1 cellular context compared by ENCODE assay signal in genomic region chr1:196494766-196495165, GRCh38.
TF ChIP-seq lines count a peak whose summit lies in the region.

No MANE protein-coding gene starts in this region.

TF ChIP-seq in K562, 482 proteins besides CTCF, POLR2A, EP300 and RAD21:
- TF ChIP-seq, protein P1, sequence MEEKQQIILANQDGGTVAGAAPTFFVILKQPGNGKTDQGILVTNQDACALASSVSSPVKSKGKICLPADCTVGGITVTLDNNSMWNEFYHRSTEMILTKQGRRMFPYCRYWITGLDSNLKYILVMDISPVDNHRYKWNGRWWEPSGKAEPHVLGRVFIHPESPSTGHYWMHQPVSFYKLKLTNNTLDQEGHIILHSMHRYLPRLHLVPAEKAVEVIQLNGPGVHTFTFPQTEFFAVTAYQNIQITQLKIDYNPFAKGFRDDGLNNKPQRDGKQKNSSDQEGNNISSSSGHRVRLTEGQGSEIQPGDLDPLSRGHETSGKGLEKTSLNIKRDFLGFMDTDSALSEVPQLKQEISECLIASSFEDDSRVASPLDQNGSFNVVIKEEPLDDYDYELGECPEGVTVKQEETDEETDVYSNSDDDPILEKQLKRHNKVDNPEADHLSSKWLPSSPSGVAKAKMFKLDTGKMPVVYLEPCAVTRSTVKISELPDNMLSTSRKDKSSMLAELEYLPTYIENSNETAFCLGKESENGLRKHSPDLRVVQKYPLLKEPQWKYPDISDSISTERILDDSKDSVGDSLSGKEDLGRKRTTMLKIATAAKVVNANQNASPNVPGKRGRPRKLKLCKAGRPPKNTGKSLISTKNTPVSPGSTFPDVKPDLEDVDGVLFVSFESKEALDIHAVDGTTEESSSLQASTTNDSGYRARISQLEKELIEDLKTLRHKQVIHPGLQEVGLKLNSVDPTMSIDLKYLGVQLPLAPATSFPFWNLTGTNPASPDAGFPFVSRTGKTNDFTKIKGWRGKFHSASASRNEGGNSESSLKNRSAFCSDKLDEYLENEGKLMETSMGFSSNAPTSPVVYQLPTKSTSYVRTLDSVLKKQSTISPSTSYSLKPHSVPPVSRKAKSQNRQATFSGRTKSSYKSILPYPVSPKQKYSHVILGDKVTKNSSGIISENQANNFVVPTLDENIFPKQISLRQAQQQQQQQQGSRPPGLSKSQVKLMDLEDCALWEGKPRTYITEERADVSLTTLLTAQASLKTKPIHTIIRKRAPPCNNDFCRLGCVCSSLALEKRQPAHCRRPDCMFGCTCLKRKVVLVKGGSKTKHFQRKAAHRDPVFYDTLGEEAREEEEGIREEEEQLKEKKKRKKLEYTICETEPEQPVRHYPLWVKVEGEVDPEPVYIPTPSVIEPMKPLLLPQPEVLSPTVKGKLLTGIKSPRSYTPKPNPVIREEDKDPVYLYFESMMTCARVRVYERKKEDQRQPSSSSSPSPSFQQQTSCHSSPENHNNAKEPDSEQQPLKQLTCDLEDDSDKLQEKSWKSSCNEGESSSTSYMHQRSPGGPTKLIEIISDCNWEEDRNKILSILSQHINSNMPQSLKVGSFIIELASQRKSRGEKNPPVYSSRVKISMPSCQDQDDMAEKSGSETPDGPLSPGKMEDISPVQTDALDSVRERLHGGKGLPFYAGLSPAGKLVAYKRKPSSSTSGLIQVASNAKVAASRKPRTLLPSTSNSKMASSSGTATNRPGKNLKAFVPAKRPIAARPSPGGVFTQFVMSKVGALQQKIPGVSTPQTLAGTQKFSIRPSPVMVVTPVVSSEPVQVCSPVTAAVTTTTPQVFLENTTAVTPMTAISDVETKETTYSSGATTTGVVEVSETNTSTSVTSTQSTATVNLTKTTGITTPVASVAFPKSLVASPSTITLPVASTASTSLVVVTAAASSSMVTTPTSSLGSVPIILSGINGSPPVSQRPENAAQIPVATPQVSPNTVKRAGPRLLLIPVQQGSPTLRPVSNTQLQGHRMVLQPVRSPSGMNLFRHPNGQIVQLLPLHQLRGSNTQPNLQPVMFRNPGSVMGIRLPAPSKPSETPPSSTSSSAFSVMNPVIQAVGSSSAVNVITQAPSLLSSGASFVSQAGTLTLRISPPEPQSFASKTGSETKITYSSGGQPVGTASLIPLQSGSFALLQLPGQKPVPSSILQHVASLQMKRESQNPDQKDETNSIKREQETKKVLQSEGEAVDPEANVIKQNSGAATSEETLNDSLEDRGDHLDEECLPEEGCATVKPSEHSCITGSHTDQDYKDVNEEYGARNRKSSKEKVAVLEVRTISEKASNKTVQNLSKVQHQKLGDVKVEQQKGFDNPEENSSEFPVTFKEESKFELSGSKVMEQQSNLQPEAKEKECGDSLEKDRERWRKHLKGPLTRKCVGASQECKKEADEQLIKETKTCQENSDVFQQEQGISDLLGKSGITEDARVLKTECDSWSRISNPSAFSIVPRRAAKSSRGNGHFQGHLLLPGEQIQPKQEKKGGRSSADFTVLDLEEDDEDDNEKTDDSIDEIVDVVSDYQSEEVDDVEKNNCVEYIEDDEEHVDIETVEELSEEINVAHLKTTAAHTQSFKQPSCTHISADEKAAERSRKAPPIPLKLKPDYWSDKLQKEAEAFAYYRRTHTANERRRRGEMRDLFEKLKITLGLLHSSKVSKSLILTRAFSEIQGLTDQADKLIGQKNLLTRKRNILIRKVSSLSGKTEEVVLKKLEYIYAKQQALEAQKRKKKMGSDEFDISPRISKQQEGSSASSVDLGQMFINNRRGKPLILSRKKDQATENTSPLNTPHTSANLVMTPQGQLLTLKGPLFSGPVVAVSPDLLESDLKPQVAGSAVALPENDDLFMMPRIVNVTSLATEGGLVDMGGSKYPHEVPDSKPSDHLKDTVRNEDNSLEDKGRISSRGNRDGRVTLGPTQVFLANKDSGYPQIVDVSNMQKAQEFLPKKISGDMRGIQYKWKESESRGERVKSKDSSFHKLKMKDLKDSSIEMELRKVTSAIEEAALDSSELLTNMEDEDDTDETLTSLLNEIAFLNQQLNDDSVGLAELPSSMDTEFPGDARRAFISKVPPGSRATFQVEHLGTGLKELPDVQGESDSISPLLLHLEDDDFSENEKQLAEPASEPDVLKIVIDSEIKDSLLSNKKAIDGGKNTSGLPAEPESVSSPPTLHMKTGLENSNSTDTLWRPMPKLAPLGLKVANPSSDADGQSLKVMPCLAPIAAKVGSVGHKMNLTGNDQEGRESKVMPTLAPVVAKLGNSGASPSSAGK (IDR thresholded peaks at IDR 0.05), result peak; percentile 3; the same call in 1 of the 2 replicates
- TF ChIP-seq ZNF217 (CRISPR knock-in tag; IDR thresholded peaks at IDR 0.05) (no peak), RFX7 (CRISPR knock-in tag; IDR thresholded peaks at IDR 0.05) (no peak), ATF1 (CRISPR knock-in tag; IDR thresholded peaks at IDR 0.05) (no peak), ATF1 (tag; IDR thresholded peaks at IDR 0.05) (0 out of 2 replicates have a peak, but pooled peaks have one; percentile 3), SMAD1 (IDR thresholded peaks at IDR 0.05; ENCODE audit: low read depth, low read length, partially characterized antibody) (no peak), ZNF384 (IDR thresholded peaks at IDR 0.05; ENCODE audit: low read depth, low read length) (peak; percentile 59; the same call in 1 of the 2 replicates), HDAC8 (tag; IDR thresholded peaks at IDR 0.05) (no peak)
- TF ChIP-seq, protein P2, sequence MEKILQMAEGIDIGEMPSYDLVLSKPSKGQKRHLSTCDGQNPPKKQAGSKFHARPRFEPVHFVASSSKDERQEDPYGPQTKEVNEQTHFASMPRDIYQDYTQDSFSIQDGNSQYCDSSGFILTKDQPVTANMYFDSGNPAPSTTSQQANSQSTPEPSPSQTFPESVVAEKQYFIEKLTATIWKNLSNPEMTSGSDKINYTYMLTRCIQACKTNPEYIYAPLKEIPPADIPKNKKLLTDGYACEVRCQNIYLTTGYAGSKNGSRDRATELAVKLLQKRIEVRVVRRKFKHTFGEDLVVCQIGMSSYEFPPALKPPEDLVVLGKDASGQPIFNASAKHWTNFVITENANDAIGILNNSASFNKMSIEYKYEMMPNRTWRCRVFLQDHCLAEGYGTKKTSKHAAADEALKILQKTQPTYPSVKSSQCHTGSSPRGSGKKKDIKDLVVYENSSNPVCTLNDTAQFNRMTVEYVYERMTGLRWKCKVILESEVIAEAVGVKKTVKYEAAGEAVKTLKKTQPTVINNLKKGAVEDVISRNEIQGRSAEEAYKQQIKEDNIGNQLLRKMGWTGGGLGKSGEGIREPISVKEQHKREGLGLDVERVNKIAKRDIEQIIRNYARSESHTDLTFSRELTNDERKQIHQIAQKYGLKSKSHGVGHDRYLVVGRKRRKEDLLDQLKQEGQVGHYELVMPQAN (IDR thresholded peaks at IDR 0.05; ENCODE audit: borderline replicate concordance), result no peak
- TF ChIP-seq, protein P3, sequence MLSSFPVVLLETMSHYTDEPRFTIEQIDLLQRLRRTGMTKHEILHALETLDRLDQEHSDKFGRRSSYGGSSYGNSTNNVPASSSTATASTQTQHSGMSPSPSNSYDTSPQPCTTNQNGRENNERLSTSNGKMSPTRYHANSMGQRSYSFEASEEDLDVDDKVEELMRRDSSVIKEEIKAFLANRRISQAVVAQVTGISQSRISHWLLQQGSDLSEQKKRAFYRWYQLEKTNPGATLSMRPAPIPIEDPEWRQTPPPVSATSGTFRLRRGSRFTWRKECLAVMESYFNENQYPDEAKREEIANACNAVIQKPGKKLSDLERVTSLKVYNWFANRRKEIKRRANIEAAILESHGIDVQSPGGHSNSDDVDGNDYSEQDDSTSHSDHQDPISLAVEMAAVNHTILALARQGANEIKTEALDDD (IDR thresholded peaks at IDR 0.05), result 0 out of 2 replicates have a peak, but pooled peaks have one; percentile 7
- TF ChIP-seq, protein P4, sequence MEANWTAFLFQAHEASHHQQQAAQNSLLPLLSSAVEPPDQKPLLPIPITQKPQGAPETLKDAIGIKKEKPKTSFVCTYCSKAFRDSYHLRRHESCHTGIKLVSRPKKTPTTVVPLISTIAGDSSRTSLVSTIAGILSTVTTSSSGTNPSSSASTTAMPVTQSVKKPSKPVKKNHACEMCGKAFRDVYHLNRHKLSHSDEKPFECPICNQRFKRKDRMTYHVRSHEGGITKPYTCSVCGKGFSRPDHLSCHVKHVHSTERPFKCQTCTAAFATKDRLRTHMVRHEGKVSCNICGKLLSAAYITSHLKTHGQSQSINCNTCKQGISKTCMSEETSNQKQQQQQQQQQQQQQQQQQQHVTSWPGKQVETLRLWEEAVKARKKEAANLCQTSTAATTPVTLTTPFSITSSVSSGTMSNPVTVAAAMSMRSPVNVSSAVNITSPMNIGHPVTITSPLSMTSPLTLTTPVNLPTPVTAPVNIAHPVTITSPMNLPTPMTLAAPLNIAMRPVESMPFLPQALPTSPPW (CRISPR knock-in tag; IDR thresholded peaks at IDR 0.05), result no peak
- TF ChIP-seq, protein P5, sequence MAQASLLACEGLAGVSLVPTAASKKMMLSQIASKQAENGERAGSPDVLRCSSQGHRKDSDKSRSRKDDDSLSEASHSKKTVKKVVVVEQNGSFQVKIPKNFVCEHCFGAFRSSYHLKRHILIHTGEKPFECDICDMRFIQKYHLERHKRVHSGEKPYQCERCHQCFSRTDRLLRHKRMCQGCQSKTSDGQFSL (CRISPR knock-in tag; IDR thresholded peaks at IDR 0.05), result no peak
- TF ChIP-seq, protein P5 (tag; IDR thresholded peaks at IDR 0.05), result no peak
- TF ChIP-seq, protein P6, sequence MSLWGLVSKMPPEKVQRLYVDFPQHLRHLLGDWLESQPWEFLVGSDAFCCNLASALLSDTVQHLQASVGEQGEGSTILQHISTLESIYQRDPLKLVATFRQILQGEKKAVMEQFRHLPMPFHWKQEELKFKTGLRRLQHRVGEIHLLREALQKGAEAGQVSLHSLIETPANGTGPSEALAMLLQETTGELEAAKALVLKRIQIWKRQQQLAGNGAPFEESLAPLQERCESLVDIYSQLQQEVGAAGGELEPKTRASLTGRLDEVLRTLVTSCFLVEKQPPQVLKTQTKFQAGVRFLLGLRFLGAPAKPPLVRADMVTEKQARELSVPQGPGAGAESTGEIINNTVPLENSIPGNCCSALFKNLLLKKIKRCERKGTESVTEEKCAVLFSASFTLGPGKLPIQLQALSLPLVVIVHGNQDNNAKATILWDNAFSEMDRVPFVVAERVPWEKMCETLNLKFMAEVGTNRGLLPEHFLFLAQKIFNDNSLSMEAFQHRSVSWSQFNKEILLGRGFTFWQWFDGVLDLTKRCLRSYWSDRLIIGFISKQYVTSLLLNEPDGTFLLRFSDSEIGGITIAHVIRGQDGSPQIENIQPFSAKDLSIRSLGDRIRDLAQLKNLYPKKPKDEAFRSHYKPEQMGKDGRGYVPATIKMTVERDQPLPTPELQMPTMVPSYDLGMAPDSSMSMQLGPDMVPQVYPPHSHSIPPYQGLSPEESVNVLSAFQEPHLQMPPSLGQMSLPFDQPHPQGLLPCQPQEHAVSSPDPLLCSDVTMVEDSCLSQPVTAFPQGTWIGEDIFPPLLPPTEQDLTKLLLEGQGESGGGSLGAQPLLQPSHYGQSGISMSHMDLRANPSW (CRISPR knock-in tag; IDR thresholded peaks at IDR 0.05), result no peak
